ENCODE assay signal across 14 cellular contexts in genomic region chrX:110049096-110049495, GRCh38. TPM values are rescaled to one million over a fixed set of nuclear protein-coding genes. Genes with fewer than 3 reads are reported as not detected.
DNase-seq lines count a peak whose midpoint lies in the region; ATAC-seq, FAIRE-seq and TF ChIP-seq lines count a peak whose summit lies in the region.
"Had no signal": no experiment of that assay in that cellular context is flagged by ENCODE, and none has a peak within 500 bp of the region (broad histone marks: within the 10 kb centered on the region; RNA-seq: fewer than 3 reads in every experiment).

No MANE protein-coding gene starts in this region.

- H3F3A ChIP-seq in neural progenitor cell (ENCODE audit: low read depth): peaks cover 19% of the 10 kb centered on the region

- peaks cover 10% of the 10 kb centered on the region for H3K36me3 Mint-ChIP-seq in neural progenitor cell
- peaks cover 12% of the 10 kb centered on the region for H3K36me3 Mint-ChIP-seq in stimulated activated memory B cell treated with anti-CD40 and anti-IgM and Interleukin-4, amounts not matched to agents 10 μg/mL and 1 μg/mL and 100 μg/mL, for 72 hours

- no peak for ATAC-seq in stimulated activated memory B cell treated with anti-CD40 and anti-IgM and Interleukin-4, amounts not matched to agents 10 μg/mL and 1 μg/mL and 100 μg/mL, for 72 hours

- no peaks in the 10 kb centered on the region for H3K27me3 ChIP-seq in left ventricle myocardium inferior (ENCODE audit: low read depth)
- H3K27me3 ChIP-seq in endothelial cell of umbilical vein (ENCODE audit: control insufficient read depth in 2 of 2, insufficient read depth in 2 of 2, low read length in 2 of 2): no peaks in the 10 kb centered on the region
- peaks cover 8% of the 10 kb centered on the region for H3K27me3 ChIP-seq in neural progenitor cell

- H3K4me2 ChIP-seq in endothelial cell of umbilical vein (ENCODE audit: insufficient read depth, low read length) (no peak overlapping the region), neural progenitor cell (no peak overlapping the region)

- intact Hi-C loops in left ventricle myocardium inferior (cut with micrococcal nuclease): no loop called here
- intact Hi-C loops in cardiac septum (cut with DNase I): loop anchor here (10.0 kb wide), 1 partner anchor 96 kb away; no protein-coding TSS in a partner anchor
- intact Hi-C loops in endothelial cell of umbilical vein (cut with micrococcal nuclease): no loop called here
- intact Hi-C loops in posterior cingulate gyrus (cut with DNase I): no loop called here

- H3K4me1 Mint-ChIP-seq in neural progenitor cell: peaks cover 86% of the 10 kb centered on the region
- H3K4me1 Mint-ChIP-seq in stimulated activated memory B cell treated with anti-CD40 and anti-IgM and Interleukin-4, amounts not matched to agents 10 μg/mL and 1 μg/mL and 100 μg/mL, for 72 hours: peaks cover 6% of the 10 kb centered on the region

- H3K27ac ChIP-seq in left ventricle myocardium inferior (replicated peaks) (peak overlapping the region; percentile 79), endothelial cell of umbilical vein (ENCODE audit: insufficient read depth, low read depth, low read length) (no peak overlapping the region), neural progenitor cell (no peak overlapping the region)

- H3K4me3 ChIP-seq in left ventricle myocardium inferior: no peak overlapping the region
- no peak overlapping the region for H3K4me3 ChIP-seq in endothelial cell of umbilical vein (replicated peaks in 1 of 3; ENCODE audit: insufficient read depth in 1 of 3, low read depth in 1 of 3, low read length in 3 of 3)
- no peak overlapping the region for H3K4me3 ChIP-seq in neural progenitor cell

- no peak for TF ChIP-seq POLR2A in endothelial cell of umbilical vein (IDR thresholded peaks at IDR 0.05; ENCODE audit: low read depth, low read length)

- H3K4me3 Mint-ChIP-seq in neural progenitor cell: peak overlapping the region; percentile 13
- no peak overlapping the region for H3K4me3 Mint-ChIP-seq in stimulated activated memory B cell treated with anti-CD40 and anti-IgM and Interleukin-4, amounts not matched to agents 10 μg/mL and 1 μg/mL and 100 μg/mL, for 72 hours
- H3K4me3 Mint-ChIP-seq: CD14-positive monocyte; CD8-positive, alpha-beta memory T cell; H9 had no signal

- TF ChIP-seq CTCF in left ventricle myocardium inferior (IDR thresholded peaks at IDR 0.05; ENCODE audit: borderline replicate concordance) (no peak), endothelial cell of umbilical vein (IDR thresholded peaks at IDR 0.05; ENCODE audit: extremely low read depth in 1 of 2, insufficient read depth in 1 of 2, low read depth in 1 of 2, low read length in 2 of 2) (no peak), neural progenitor cell (IDR thresholded peaks at IDR 0.05) (no peak)

- CTCF ChIA-PET in endothelial cell of umbilical vein (lab: Charles Lee): interaction anchor here (0.8 kb wide), 1 partner anchor 97 kb away, joined by 3 read pairs; no protein-coding TSS in a partner anchor

- peaks cover under 1% of the 10 kb centered on the region for H3K36me3 ChIP-seq in left ventricle myocardium inferior
- H3K36me3 ChIP-seq in endothelial cell of umbilical vein (ENCODE audit: control insufficient read depth in 2 of 2, extremely low read depth in 1 of 2, insufficient read depth in 2 of 2, low read length in 2 of 2): no peaks in the 10 kb centered on the region
- H3K36me3 ChIP-seq in neural progenitor cell: no peaks in the 10 kb centered on the region

- no peak for DNase-seq in left ventricle myocardium inferior
- DNase-seq in cardiac septum (ENCODE audit: low spot score): no peak
- no peak for DNase-seq in endothelial cell of umbilical vein (ENCODE audit: low read depth, low spot score)
- no peak for DNase-seq in neural progenitor cell (ENCODE audit: low spot score)
- DNase-seq in posterior cingulate gyrus: no peak
- DNase-seq in activated naive CD4-positive, alpha-beta T cell treated with Interleukin-2 at 50 U/mL for 16 hours: no peak
- DNase-seq: CD8-positive, alpha-beta memory T cell; DMS53; GF-D8; GOT3; H9 had no signal

- no peak overlapping the region for H3K9ac ChIP-seq in endothelial cell of umbilical vein (replicated peaks; ENCODE audit: extremely low read depth, insufficient read depth, low read length)
- H3K9ac ChIP-seq in neural progenitor cell: no peak overlapping the region

- no peaks in the 10 kb centered on the region for H3K9me3 Mint-ChIP-seq in neural progenitor cell
- no peaks in the 10 kb centered on the region for H3K9me3 Mint-ChIP-seq in stimulated activated memory B cell treated with anti-CD40 and anti-IgM and Interleukin-4, amounts not matched to agents 10 μg/mL and 1 μg/mL and 100 μg/mL, for 72 hours
- H3K9me3 Mint-ChIP-seq: CD14-positive monocyte, H9 had no signal

- H3K79me2 ChIP-seq in endothelial cell of umbilical vein (ENCODE audit: control insufficient read depth, insufficient read depth, low read length) (no peaks in the 10 kb centered on the region), neural progenitor cell (ENCODE audit: low read depth) (no peaks in the 10 kb centered on the region)

- POLR2A ChIA-PET in endothelial cell of umbilical vein (lab: Charles Lee): no interaction called here

- peaks cover 2% of the 10 kb centered on the region for H3K27me3 Mint-ChIP-seq in neural progenitor cell (ENCODE audit: insufficient read depth, low read depth)
- no peaks in the 10 kb centered on the region for H3K27me3 Mint-ChIP-seq in stimulated activated memory B cell treated with anti-CD40 and anti-IgM and Interleukin-4, amounts not matched to agents 10 μg/mL and 1 μg/mL and 100 μg/mL, for 72 hours

- no peak overlapping the region for H3K27ac Mint-ChIP-seq in neural progenitor cell
- peak overlapping the region; percentile 40 for H3K27ac Mint-ChIP-seq in stimulated activated memory B cell treated with anti-CD40 and anti-IgM and Interleukin-4, amounts not matched to agents 10 μg/mL and 1 μg/mL and 100 μg/mL, for 72 hours

- H3K4me1 ChIP-seq in left ventricle myocardium inferior (peaks cover 19% of the 10 kb centered on the region), endothelial cell of umbilical vein (ENCODE audit: control insufficient read depth, extremely low read depth, insufficient read depth, low read length) (peaks cover 2% of the 10 kb centered on the region), neural progenitor cell (peaks cover 47% of the 10 kb centered on the region)

- H4K20me1 ChIP-seq in endothelial cell of umbilical vein (replicated peaks; ENCODE audit: control insufficient read depth, extremely low read depth, insufficient read depth, low read length): no peaks in the 10 kb centered on the region
- peaks cover 13% of the 10 kb centered on the region for H4K20me1 ChIP-seq in neural progenitor cell (ENCODE audit: low read depth)

- no peaks in the 10 kb centered on the region for H3K9me3 ChIP-seq in left ventricle myocardium inferior (replicated peaks)
- no peaks in the 10 kb centered on the region for H3K9me3 ChIP-seq in endothelial cell of umbilical vein (replicated peaks; ENCODE audit: control insufficient read depth, insufficient read depth, low read length)
- H3K9me3 ChIP-seq in neural progenitor cell (ENCODE audit: low read depth): no peaks in the 10 kb centered on the region

- dilution Hi-C loops in endothelial cell of umbilical vein (cut with MboI; ENCODE audit: extremely low pct_ligation_motif_present, low sequenced_read_pairs): no loop called here

- FAIRE-seq in endothelial cell of umbilical vein (lab: Jason Lieb, UNC): peak; percentile 77
- FAIRE-seq: A204.1 had no signal

- H2AFZ ChIP-seq in endothelial cell of umbilical vein (ENCODE audit: low read depth, low read length) (no peak overlapping the region), neural progenitor cell (replicated peaks) (no peak overlapping the region)

- no peaks in the 10 kb centered on the region for H3K9me1 ChIP-seq in endothelial cell of umbilical vein (replicated peaks; ENCODE audit: control insufficient read depth, extremely low read depth, insufficient read depth, low read length)

- no TSS peak for BruUV-seq in endothelial cell of umbilical vein (replicated peaks; lab: Mats Ljungman, UMichigan)

TF ChIP-seq in endothelial cell of umbilical vein, 7 proteins besides CTCF, POLR2A, EP300 and RAD21:
- no peak for TF ChIP-seq JUN (IDR thresholded peaks at IDR 0.05; ENCODE audit: borderline replicate concordance, insufficient read depth, insufficient read length, low read depth)
- TF ChIP-seq, protein P1, sequence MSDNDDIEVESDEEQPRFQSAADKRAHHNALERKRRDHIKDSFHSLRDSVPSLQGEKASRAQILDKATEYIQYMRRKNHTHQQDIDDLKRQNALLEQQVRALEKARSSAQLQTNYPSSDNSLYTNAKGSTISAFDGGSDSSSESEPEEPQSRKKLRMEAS (IDR thresholded peaks at IDR 0.05; ENCODE audit: insufficient read depth, insufficient read length): no peak
- no peak for TF ChIP-seq POLR2AphosphoS5 (IDR thresholded peaks at IDR 0.05; ENCODE audit: insufficient read depth, low read depth, low read length)
- no peak for TF ChIP-seq MYC (IDR thresholded peaks at IDR 0.05; ENCODE audit: low read depth, low read length)
- TF ChIP-seq GATA2 (IDR thresholded peaks at IDR 0.05; ENCODE audit: insufficient read depth, insufficient read length, low read depth, low read length): no peak
- TF ChIP-seq EZH2 (IDR thresholded peaks at IDR 0.05; ENCODE audit: borderline replicate concordance, low read depth, low read length, severe bottlenecking): no peak
- TF ChIP-seq FOS (IDR thresholded peaks at IDR 0.05; ENCODE audit: borderline replicate concordance, insufficient read depth, low read length): no peak

RNA-seq across cellular contexts. Expression of gene TMEM164, which starts 46.2 kb away (rescaled TPM):
- total RNA-seq in left ventricle myocardium inferior (48.3 TPM), cardiac septum (39.9 TPM), endothelial cell of umbilical vein (22.2 and 25.1 TPM in 2 replicates), neural progenitor cell (ENCODE audit: low replicate concordance) (15.5 and 23.9 TPM in 2 replicates)
- polyA plus RNA-seq in endothelial cell of umbilical vein: 11.1 and 12.8 TPM in 2 replicates
- 12.9 and 14.2 TPM in 2 replicates for polyA plus RNA-seq in endothelial cell of umbilical vein (2011; cell fraction: cytosol; rRNA removed)
- polyA plus RNA-seq in endothelial cell of umbilical vein (2011; cell fraction: nucleus; rRNA removed): 21.0 and 23.6 TPM in 2 replicates
- polyA plus RNA-seq in endothelial cell of umbilical vein (2012): 15.8 and 18.4 TPM in 2 replicates
- 23.5 and 26.4 TPM in 2 replicates for polyA minus RNA-seq in endothelial cell of umbilical vein
- 14.8 TPM for polyA minus RNA-seq in endothelial cell of umbilical vein (2011; cell fraction: cytosol; rRNA and poly(A)+ RNA removed)
- 14.4 and 17.1 TPM in 2 replicates for polyA minus RNA-seq in endothelial cell of umbilical vein (2011; cell fraction: nucleus; rRNA and poly(A)+ RNA removed)
